1 cellular context compared by ENCODE assay signal in the genomic region with DNA sequence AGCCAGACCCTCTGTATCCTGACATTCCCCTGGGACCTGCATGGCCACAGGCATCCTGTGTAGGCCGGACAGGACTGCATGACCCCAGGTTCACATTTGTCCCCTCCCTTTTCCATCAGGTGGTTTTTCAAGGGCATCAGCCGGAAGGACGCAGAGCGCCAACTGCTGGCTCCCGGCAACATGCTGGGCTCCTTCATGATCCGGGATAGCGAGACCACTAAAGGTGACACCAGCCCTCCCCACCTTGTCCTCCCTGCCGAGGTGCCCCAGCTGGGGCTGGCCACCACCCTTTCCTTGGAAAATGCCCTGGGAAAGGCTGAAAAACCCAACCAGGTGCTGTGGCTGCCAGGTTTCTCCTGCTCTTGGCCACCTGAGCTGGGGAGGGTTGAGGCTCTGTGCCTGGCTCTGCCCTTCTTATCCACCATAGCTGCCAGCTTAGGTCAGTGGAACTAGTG.
TF ChIP-seq lines count a peak whose summit lies in the region.

No MANE protein-coding gene starts in this region.

TF ChIP-seq in H1, 55 proteins besides CTCF, POLR2A, EP300 and RAD21:
- no peak for TF ChIP-seq E2F6 (IDR thresholded peaks at IDR 0.05)
- no peak for TF ChIP-seq FOSL1 (IDR thresholded peaks at IDR 0.05; ENCODE audit: insufficient read depth, low read depth, low read length)
- no peak for TF ChIP-seq KDM5A (IDR thresholded peaks at IDR 0.05; ENCODE audit: low read length)
- TF ChIP-seq EGR1 (IDR thresholded peaks at IDR 0.05; ENCODE audit: borderline replicate concordance, low read depth, low read length): no peak
- TF ChIP-seq CTBP2 (IDR thresholded peaks at IDR 0.05; ENCODE audit: borderline replicate concordance, insufficient read depth, insufficient read length, low read length): no peak
- TF ChIP-seq CHD1 (IDR thresholded peaks at IDR 0.05; ENCODE audit: low read depth, low read length): no peak
- TF ChIP-seq, protein P1, sequence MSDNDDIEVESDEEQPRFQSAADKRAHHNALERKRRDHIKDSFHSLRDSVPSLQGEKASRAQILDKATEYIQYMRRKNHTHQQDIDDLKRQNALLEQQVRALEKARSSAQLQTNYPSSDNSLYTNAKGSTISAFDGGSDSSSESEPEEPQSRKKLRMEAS (IDR thresholded peaks at IDR 0.05): no peak
TF ChIP-seq in H1: peak in this region for 0.
